ENCODE assay signal across 2 cellular contexts in genomic region chr1:158285756-158286241, GRCh38.
A peak's percentile ranks its signal among the peaks of the same experiment; 100 is the strongest.
TF ChIP-seq lines count a peak whose summit lies in the region.

No MANE protein-coding gene starts in this region.

TF ChIP-seq in GM12878, 131 proteins besides CTCF, POLR2A, EP300 and RAD21 (continued from another document and continues in another):
- TF ChIP-seq MXI1 (IDR thresholded peaks at IDR 0.05; ENCODE audit: low read depth, low read length): no peak
- TF ChIP-seq CHD4 (IDR thresholded peaks at IDR 0.05): no peak
- TF ChIP-seq, protein P1, sequence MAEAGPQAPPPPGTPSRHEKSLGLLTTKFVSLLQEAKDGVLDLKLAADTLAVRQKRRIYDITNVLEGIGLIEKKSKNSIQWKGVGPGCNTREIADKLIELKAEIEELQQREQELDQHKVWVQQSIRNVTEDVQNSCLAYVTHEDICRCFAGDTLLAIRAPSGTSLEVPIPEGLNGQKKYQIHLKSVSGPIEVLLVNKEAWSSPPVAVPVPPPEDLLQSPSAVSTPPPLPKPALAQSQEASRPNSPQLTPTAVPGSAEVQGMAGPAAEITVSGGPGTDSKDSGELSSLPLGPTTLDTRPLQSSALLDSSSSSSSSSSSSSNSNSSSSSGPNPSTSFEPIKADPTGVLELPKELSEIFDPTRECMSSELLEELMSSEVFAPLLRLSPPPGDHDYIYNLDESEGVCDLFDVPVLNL (IDR thresholded peaks at IDR 0.05; ENCODE audit: low read depth, low read length): no peak
- no peak for TF ChIP-seq SP1 (IDR thresholded peaks at IDR 0.05; ENCODE audit: low read depth, low read length)
- TF ChIP-seq, protein P2, sequence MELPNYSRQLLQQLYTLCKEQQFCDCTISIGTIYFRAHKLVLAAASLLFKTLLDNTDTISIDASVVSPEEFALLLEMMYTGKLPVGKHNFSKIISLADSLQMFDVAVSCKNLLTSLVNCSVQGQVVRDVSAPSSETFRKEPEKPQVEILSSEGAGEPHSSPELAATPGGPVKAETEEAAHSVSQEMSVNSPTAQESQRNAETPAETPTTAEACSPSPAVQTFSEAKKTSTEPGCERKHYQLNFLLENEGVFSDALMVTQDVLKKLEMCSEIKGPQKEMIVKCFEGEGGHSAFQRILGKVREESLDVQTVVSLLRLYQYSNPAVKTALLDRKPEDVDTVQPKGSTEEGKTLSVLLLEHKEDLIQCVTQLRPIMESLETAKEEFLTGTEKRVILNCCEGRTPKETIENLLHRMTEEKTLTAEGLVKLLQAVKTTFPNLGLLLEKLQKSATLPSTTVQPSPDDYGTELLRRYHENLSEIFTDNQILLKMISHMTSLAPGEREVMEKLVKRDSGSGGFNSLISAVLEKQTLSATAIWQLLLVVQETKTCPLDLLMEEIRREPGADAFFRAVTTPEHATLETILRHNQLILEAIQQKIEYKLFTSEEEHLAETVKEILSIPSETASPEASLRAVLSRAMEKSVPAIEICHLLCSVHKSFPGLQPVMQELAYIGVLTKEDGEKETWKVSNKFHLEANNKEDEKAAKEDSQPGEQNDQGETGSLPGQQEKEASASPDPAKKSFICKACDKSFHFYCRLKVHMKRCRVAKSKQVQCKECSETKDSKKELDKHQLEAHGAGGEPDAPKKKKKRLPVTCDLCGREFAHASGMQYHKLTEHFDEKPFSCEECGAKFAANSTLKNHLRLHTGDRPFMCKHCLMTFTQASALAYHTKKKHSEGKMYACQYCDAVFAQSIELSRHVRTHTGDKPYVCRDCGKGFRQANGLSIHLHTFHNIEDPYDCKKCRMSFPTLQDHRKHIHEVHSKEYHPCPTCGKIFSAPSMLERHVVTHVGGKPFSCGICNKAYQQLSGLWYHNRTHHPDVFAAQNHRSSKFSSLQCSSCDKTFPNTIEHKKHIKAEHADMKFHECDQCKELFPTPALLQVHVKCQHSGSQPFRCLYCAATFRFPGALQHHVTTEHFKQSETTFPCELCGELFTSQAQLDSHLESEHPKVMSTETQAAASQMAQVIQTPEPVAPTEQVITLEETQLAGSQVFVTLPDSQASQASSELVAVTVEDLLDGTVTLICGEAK (IDR thresholded peaks at IDR 0.05; ENCODE audit: borderline replicate concordance): no peak
- no peak for TF ChIP-seq POLR2AphosphoS5 (IDR thresholded peaks at IDR 0.05; ENCODE audit: low read length)
- peak; percentile 81 for TF ChIP-seq ATF7 (IDR thresholded peaks at IDR 0.05; ENCODE audit: low read depth)
- TF ChIP-seq NBN (IDR thresholded peaks at IDR 0.05): peak; percentile 92
- TF ChIP-seq PBX3 (IDR thresholded peaks at IDR 0.05; ENCODE audit: insufficient replicate concordance, low read depth, low read length): no peak
- TF ChIP-seq USF1 (IDR thresholded peaks at IDR 0.05; ENCODE audit: borderline replicate concordance, extremely low read length, insufficient read depth, low read depth, low read length): peak; percentile 81
- TF ChIP-seq, protein P3, sequence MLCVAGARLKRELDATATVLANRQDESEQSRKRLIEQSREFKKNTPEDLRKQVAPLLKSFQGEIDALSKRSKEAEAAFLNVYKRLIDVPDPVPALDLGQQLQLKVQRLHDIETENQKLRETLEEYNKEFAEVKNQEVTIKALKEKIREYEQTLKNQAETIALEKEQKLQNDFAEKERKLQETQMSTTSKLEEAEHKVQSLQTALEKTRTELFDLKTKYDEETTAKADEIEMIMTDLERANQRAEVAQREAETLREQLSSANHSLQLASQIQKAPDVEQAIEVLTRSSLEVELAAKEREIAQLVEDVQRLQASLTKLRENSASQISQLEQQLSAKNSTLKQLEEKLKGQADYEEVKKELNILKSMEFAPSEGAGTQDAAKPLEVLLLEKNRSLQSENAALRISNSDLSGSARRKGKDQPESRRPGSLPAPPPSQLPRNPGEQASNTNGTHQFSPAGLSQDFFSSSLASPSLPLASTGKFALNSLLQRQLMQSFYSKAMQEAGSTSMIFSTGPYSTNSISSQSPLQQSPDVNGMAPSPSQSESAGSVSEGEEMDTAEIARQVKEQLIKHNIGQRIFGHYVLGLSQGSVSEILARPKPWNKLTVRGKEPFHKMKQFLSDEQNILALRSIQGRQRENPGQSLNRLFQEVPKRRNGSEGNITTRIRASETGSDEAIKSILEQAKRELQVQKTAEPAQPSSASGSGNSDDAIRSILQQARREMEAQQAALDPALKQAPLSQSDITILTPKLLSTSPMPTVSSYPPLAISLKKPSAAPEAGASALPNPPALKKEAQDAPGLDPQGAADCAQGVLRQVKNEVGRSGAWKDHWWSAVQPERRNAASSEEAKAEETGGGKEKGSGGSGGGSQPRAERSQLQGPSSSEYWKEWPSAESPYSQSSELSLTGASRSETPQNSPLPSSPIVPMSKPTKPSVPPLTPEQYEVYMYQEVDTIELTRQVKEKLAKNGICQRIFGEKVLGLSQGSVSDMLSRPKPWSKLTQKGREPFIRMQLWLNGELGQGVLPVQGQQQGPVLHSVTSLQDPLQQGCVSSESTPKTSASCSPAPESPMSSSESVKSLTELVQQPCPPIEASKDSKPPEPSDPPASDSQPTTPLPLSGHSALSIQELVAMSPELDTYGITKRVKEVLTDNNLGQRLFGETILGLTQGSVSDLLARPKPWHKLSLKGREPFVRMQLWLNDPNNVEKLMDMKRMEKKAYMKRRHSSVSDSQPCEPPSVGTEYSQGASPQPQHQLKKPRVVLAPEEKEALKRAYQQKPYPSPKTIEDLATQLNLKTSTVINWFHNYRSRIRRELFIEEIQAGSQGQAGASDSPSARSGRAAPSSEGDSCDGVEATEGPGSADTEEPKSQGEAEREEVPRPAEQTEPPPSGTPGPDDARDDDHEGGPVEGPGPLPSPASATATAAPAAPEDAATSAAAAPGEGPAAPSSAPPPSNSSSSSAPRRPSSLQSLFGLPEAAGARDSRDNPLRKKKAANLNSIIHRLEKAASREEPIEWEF (IDR thresholded peaks at IDR 0.05; ENCODE audit: insufficient replicate concordance, low read depth, low read length): no peak
- peak; percentile 94 for TF ChIP-seq RAD51 (IDR thresholded peaks at IDR 0.05)
- no peak for TF ChIP-seq WRNIP1 (IDR thresholded peaks at IDR 0.05; ENCODE audit: borderline replicate concordance, low read depth, low read length)
- TF ChIP-seq YBX1 (IDR thresholded peaks at IDR 0.05): no peak

TF ChIP-seq in HEK293T, 16 proteins besides CTCF, POLR2A, EP300 and RAD21 (continued from another document):
- TF ChIP-seq FOXM1 (IDR thresholded peaks at IDR 0.05; ENCODE audit: borderline replicate concordance) (no peak), L3MBTL2 (conservative IDR thresholded peaks at IDR 0.05) (no peak), PKNOX1 (IDR thresholded peaks at IDR 0.05) (no peak), LEF1 (IDR thresholded peaks at IDR 0.05; ENCODE audit: borderline replicate concordance) (no peak), CTBP1 (IDR thresholded peaks at IDR 0.05; ENCODE audit: borderline replicate concordance) (no peak), TARDBP (IDR thresholded peaks at IDR 0.05) (no peak), ARNT (IDR thresholded peaks at IDR 0.05) (no peak), BHLHE40 (IDR thresholded peaks at IDR 0.05; ENCODE audit: borderline replicate concordance) (no peak), NFRKB (IDR thresholded peaks at IDR 0.05) (no peak), ELF4 (IDR thresholded peaks at IDR 0.05) (no peak), SUZ12 (IDR thresholded peaks at IDR 0.05) (no peak), SP1 (IDR thresholded peaks at IDR 0.05) (no peak), HDGF (IDR thresholded peaks at IDR 0.05; ENCODE audit: borderline replicate concordance) (no peak), FOXA1 (IDR thresholded peaks at IDR 0.05) (no peak)
